ENCODE assay signal across 8 cellular contexts in genomic region chr3:158247288-158247687, GRCh38.
"Had no signal": no experiment of that assay in that cellular context is flagged by ENCODE, and none has a peak within 500 bp of the region (broad histone marks: within the 10 kb centered on the region; RNA-seq: fewer than 3 reads in every experiment).

No MANE protein-coding gene starts in this region.

- H3K27ac Mint-ChIP-seq: GM23338 had no signal

- H3K9me3 Mint-ChIP-seq: GM23338 had no signal

- H3K4me3 Mint-ChIP-seq: GM23338, H9 had no signal

- H3K4me2 ChIP-seq: GM23338 had no signal

- ATAC-seq: GM23338 had no signal

- FAIRE-seq: H1, H54, HTR-8/SVneo had no signal

- H2AFZ ChIP-seq: GM23338 had no signal

- H3K4me3 ChIP-seq: GM23338 had no signal

- DNase-seq: H9, HCEC 1CT, IMR-90, KBM-7 had no signal
